Comparison of ENCODE assay signal across 1 cellular context in the genomic region with DNA sequence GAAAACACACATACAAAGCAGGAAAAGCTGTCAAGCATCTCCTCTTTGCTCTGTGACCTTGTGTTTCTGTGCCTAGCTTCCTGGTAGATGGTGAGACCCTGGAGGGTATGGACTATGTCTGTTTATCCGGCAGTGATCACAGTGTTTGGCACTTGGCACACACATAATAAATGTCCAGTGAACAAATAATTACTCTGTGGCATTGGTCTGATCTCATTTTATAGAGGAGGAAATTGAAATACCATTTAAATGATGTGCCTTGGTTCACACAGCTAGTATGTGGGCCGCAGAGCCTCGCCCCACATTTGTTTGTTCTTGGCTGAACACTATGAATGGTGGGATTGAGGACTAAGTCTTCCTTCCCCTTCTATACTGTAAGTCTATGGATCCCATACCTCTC.
TF ChIP-seq lines count a peak whose summit lies in the region.

No MANE protein-coding gene starts in this region.

TF ChIP-seq in H1, 55 proteins besides CTCF, POLR2A, EP300 and RAD21 (continued from another document):
- TF ChIP-seq, protein P1, sequence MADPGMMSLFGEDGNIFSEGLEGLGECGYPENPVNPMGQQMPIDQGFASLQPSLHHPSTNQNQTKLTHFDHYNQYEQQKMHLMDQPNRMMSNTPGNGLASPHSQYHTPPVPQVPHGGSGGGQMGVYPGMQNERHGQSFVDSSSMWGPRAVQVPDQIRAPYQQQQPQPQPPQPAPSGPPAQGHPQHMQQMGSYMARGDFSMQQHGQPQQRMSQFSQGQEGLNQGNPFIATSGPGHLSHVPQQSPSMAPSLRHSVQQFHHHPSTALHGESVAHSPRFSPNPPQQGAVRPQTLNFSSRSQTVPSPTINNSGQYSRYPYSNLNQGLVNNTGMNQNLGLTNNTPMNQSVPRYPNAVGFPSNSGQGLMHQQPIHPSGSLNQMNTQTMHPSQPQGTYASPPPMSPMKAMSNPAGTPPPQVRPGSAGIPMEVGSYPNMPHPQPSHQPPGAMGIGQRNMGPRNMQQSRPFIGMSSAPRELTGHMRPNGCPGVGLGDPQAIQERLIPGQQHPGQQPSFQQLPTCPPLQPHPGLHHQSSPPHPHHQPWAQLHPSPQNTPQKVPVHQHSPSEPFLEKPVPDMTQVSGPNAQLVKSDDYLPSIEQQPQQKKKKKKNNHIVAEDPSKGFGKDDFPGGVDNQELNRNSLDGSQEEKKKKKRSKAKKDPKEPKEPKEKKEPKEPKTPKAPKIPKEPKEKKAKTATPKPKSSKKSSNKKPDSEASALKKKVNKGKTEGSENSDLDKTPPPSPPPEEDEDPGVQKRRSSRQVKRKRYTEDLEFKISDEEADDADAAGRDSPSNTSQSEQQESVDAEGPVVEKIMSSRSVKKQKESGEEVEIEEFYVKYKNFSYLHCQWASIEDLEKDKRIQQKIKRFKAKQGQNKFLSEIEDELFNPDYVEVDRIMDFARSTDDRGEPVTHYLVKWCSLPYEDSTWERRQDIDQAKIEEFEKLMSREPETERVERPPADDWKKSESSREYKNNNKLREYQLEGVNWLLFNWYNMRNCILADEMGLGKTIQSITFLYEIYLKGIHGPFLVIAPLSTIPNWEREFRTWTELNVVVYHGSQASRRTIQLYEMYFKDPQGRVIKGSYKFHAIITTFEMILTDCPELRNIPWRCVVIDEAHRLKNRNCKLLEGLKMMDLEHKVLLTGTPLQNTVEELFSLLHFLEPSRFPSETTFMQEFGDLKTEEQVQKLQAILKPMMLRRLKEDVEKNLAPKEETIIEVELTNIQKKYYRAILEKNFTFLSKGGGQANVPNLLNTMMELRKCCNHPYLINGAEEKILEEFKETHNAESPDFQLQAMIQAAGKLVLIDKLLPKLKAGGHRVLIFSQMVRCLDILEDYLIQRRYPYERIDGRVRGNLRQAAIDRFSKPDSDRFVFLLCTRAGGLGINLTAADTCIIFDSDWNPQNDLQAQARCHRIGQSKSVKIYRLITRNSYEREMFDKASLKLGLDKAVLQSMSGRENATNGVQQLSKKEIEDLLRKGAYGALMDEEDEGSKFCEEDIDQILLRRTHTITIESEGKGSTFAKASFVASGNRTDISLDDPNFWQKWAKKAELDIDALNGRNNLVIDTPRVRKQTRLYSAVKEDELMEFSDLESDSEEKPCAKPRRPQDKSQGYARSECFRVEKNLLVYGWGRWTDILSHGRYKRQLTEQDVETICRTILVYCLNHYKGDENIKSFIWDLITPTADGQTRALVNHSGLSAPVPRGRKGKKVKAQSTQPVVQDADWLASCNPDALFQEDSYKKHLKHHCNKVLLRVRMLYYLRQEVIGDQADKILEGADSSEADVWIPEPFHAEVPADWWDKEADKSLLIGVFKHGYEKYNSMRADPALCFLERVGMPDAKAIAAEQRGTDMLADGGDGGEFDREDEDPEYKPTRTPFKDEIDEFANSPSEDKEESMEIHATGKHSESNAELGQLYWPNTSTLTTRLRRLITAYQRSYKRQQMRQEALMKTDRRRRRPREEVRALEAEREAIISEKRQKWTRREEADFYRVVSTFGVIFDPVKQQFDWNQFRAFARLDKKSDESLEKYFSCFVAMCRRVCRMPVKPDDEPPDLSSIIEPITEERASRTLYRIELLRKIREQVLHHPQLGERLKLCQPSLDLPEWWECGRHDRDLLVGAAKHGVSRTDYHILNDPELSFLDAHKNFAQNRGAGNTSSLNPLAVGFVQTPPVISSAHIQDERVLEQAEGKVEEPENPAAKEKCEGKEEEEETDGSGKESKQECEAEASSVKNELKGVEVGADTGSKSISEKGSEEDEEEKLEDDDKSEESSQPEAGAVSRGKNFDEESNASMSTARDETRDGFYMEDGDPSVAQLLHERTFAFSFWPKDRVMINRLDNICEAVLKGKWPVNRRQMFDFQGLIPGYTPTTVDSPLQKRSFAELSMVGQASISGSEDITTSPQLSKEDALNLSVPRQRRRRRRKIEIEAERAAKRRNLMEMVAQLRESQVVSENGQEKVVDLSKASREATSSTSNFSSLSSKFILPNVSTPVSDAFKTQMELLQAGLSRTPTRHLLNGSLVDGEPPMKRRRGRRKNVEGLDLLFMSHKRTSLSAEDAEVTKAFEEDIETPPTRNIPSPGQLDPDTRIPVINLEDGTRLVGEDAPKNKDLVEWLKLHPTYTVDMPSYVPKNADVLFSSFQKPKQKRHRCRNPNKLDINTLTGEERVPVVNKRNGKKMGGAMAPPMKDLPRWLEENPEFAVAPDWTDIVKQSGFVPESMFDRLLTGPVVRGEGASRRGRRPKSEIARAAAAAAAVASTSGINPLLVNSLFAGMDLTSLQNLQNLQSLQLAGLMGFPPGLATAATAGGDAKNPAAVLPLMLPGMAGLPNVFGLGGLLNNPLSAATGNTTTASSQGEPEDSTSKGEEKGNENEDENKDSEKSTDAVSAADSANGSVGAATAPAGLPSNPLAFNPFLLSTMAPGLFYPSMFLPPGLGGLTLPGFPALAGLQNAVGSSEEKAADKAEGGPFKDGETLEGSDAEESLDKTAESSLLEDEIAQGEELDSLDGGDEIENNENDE (IDR thresholded peaks at IDR 0.05; ENCODE audit: insufficient replicate concordance, low read length): no peak
